In genomic region chr12:6370576-6370935, GRCh38 we compare ENCODE assay signal across 14 cellular contexts. TPM values are rescaled to one million over a fixed set of nuclear protein-coding genes. Genes with fewer than 3 reads are reported as not detected.
DNase-seq lines count a peak whose midpoint lies in the region; ATAC-seq and TF ChIP-seq lines count a peak whose summit lies in the region.
"Had no signal": no experiment of that assay in that cellular context is flagged by ENCODE, and none has a peak within 500 bp of the region (broad histone marks: within the 10 kb centered on the region; RNA-seq: fewer than 3 reads in every experiment).

No MANE protein-coding gene starts in this region.

- no peaks in the 10 kb centered on the region for H3K9me3 ChIP-seq in muscle layer of duodenum (ENCODE audit: control insufficient read depth in 1 of 2, low read length in 2 of 2)

- H3K36me3 Mint-ChIP-seq in activated naive CD4-positive, alpha-beta T cell treated with anti-CD3 and anti-CD28 coated beads, Interleukin-2, amount 50 U/mL, for 72 hours = no peaks in the 10 kb centered on the region
- no peaks in the 10 kb centered on the region for H3K36me3 Mint-ChIP-seq in activated naive CD4-positive, alpha-beta T cell treated with anti-CD3 and anti-CD28 coated beads, Interleukin-2, amount 10 ng/mL, durations not matched to agents 7 days and 5 days

- H3K27ac Mint-ChIP-seq in activated naive CD4-positive, alpha-beta T cell treated with anti-CD3 and anti-CD28 coated beads, Interleukin-2, amount 50 U/mL, for 72 hours = peak overlapping the region; percentile 7 to 52
- no peak overlapping the region for H3K27ac Mint-ChIP-seq in activated naive CD4-positive, alpha-beta T cell treated with anti-CD3 and anti-CD28 coated beads, Interleukin-2, amount 10 ng/mL, durations not matched to agents 7 days and 5 days
- H3K27ac Mint-ChIP-seq in stimulated activated naive CD8-positive, alpha-beta T cell treated with anti-CD3 and anti-CD28 coated beads, Interleukin-15, amount 100 ng/mL, for 72 hours = no peak overlapping the region
- H3K27ac Mint-ChIP-seq: activated T-cell treated with anti-CD3 and anti-CD28 coated beads, Interleukin-2, amount 50 U/mL, for 72 hours had no signal

- H3K4me3 ChIP-seq in choroid plexus epithelial cell (ENCODE audit: low read depth, low read length) (no peak overlapping the region), muscle layer of duodenum (ENCODE audit: low read depth in 1 of 2, low read length in 2 of 2) (no peak overlapping the region), urinary bladder (ENCODE audit: low read depth, low read length) (no peak overlapping the region)

- H3K27ac ChIP-seq in muscle layer of duodenum (ENCODE audit: low read length) (peak overlapping the region; percentile 49), urinary bladder (ENCODE audit: low read depth) (peak overlapping the region; percentile 74)

- 68% methylated on average over 4 of the region's 4 CpGs for WGBS in urinary bladder

- no peak for ATAC-seq in activated naive CD4-positive, alpha-beta T cell treated with anti-CD3 and anti-CD28 coated beads, Interleukin-2, amount 50 U/mL, for 72 hours
- ATAC-seq in HG03521 (IDR thresholded peaks at IDR 0.05; ENCODE audit: unreplicated experiment) = no peak
- no peak for ATAC-seq in stimulated activated naive CD8-positive, alpha-beta T cell treated with anti-CD3 and anti-CD28 coated beads, Interleukin-15, amount 100 ng/mL, for 72 hours
- ATAC-seq: activated T-cell treated with anti-CD3 and anti-CD28 coated beads, Interleukin-2, amount 50 U/mL, for 72 hours had no signal

- no peaks in the 10 kb centered on the region for H3K9me3 Mint-ChIP-seq in activated naive CD4-positive, alpha-beta T cell treated with anti-CD3 and anti-CD28 coated beads, Interleukin-2, amount 50 U/mL, for 72 hours
- H3K9me3 Mint-ChIP-seq in activated naive CD4-positive, alpha-beta T cell treated with anti-CD3 and anti-CD28 coated beads, Interleukin-2, amount 10 ng/mL, durations not matched to agents 7 days and 5 days = no peaks in the 10 kb centered on the region
- no peaks in the 10 kb centered on the region for H3K9me3 Mint-ChIP-seq in stimulated activated naive CD8-positive, alpha-beta T cell treated with anti-CD3 and anti-CD28 coated beads, Interleukin-15, amount 100 ng/mL, for 72 hours
- H3K9me3 Mint-ChIP-seq: activated T-cell treated with anti-CD3 and anti-CD28 coated beads, Interleukin-2, amount 50 U/mL, for 72 hours had no signal

- H3K27me3 Mint-ChIP-seq in activated naive CD4-positive, alpha-beta T cell treated with anti-CD3 and anti-CD28 coated beads, Interleukin-2, amount 10 ng/mL, durations not matched to agents 7 days and 5 days = peaks cover 32% of the 10 kb centered on the region
- H3K27me3 Mint-ChIP-seq in stimulated activated naive CD8-positive, alpha-beta T cell treated with anti-CD3 and anti-CD28 coated beads, Interleukin-15, amount 100 ng/mL, for 72 hours = no peaks in the 10 kb centered on the region

- H3K4me3 Mint-ChIP-seq in activated naive CD4-positive, alpha-beta T cell treated with anti-CD3 and anti-CD28 coated beads, Interleukin-2, amount 10 ng/mL, durations not matched to agents 7 days and 5 days = no peak overlapping the region
- H3K4me3 Mint-ChIP-seq in stimulated activated naive CD8-positive, alpha-beta T cell treated with anti-CD3 and anti-CD28 coated beads, Interleukin-15, amount 100 ng/mL, for 72 hours = no peak overlapping the region
- H3K4me3 Mint-ChIP-seq: activated T-cell treated with anti-CD3 and anti-CD28 coated beads, Interleukin-2, amount 50 U/mL, for 72 hours had no signal

- H3K4me1 ChIP-seq in muscle layer of duodenum (ENCODE audit: control insufficient read depth in 1 of 2, insufficient read depth in 2 of 2, low read length in 2 of 2) (peaks cover 4 to 5% of the 10 kb centered on the region in 2 donors), urinary bladder (ENCODE audit: insufficient read depth) (no peaks in the 10 kb centered on the region)

- CTCF ChIA-PET in activated naive CD4-positive, alpha-beta T cell treated with anti-CD3 and anti-CD28 coated beads, Interleukin-2, amount 10 ng/mL, durations not matched to agents 7 days and 5 days (lab: Charles Lee) = interaction anchor here (0.7 kb wide), 1 partner anchor 12 kb away, joined by 5 read pairs; no protein-coding TSS in a partner anchor

- no peak for TF ChIP-seq CTCF in choroid plexus epithelial cell (conservative IDR thresholded peaks at IDR 0.05; ENCODE audit: low read depth, low read length)

- no peak for DNase-seq in activated naive CD4-positive, alpha-beta T cell treated with anti-CD3 and anti-CD28 coated beads, Interleukin-2, amount 50 U/mL, for 72 hours (ENCODE audit: low spot score in 2 of 2)
- no peak for DNase-seq in activated naive CD4-positive, alpha-beta T cell treated with anti-CD3 and anti-CD28 coated beads, Interleukin-2, amount 10 ng/mL, durations not matched to agents 7 days and 5 days
- DNase-seq in choroid plexus epithelial cell (ENCODE audit: low read depth) (peak; percentile 27), Ammon's horn (ENCODE audit: low spot score) (no peak)
- no peak for DNase-seq in stimulated activated naive CD8-positive, alpha-beta T cell treated with anti-CD3 and anti-CD28 coated beads, Interleukin-15, amount 100 ng/mL, for 72 hours
- DNase-seq: activated T-cell treated with anti-CD3 and anti-CD28 coated beads, Interleukin-2, amount 50 U/mL, for 72 hours; central memory CD4-positive, alpha-beta T cell; GF-D8; stimulated activated naive CD4-positive, alpha-beta T cell treated with Interleukin-2 at 50 U/mL for 16 hours had no signal

- H3K27me3 ChIP-seq in muscle layer of duodenum (ENCODE audit: low read depth, low read length) = no peaks in the 10 kb centered on the region

- H3K4me1 Mint-ChIP-seq in activated naive CD4-positive, alpha-beta T cell treated with anti-CD3 and anti-CD28 coated beads, Interleukin-2, amount 10 ng/mL, durations not matched to agents 7 days and 5 days = peaks cover 55% of the 10 kb centered on the region
- peaks cover 71% of the 10 kb centered on the region for H3K4me1 Mint-ChIP-seq in stimulated activated naive CD8-positive, alpha-beta T cell treated with anti-CD3 and anti-CD28 coated beads, Interleukin-15, amount 100 ng/mL, for 72 hours

- H3K36me3 ChIP-seq in muscle layer of duodenum (ENCODE audit: control insufficient read depth in 1 of 2, insufficient read depth in 2 of 2, low read length in 2 of 2) (no peaks in the 10 kb centered on the region), urinary bladder (ENCODE audit: insufficient read depth) (no peaks in the 10 kb centered on the region)

RNA-seq across cellular contexts. Expression of gene SCNN1A, which starts 4.8 kb away (rescaled TPM):
- 1 to 10 TPM; 1.1 to 2.8 TPM for total RNA-seq in activated naive CD4-positive, alpha-beta T cell treated with anti-CD3 and anti-CD28 coated beads, Interleukin-2, amount 50 U/mL, for 72 hours
- total RNA-seq in urinary bladder = 5.7 TPM
- 10.4 TPM for polyA plus RNA-seq in urinary bladder
- total RNA-seq: glomerular endothelial cell had no signal

RNA-seq across cellular contexts. Expression of gene LTBR, which starts 13.4 kb away (rescaled TPM):
- total RNA-seq in activated naive CD4-positive, alpha-beta T cell treated with anti-CD3 and anti-CD28 coated beads, Interleukin-2, amount 50 U/mL, for 72 hours = 1 to 10 TPM; 2.0 to 3.1 TPM
- total RNA-seq in urinary bladder = 29.6 TPM
- polyA plus RNA-seq in urinary bladder = 126 TPM
- total RNA-seq: OCI-LY7 had no signal

RNA-seq across cellular contexts. Expression of gene TNFRSF1A, which starts 28.7 kb away (rescaled TPM):
- 10 to 100 TPM; 49.3 to 62.6 TPM for total RNA-seq in activated naive CD4-positive, alpha-beta T cell treated with anti-CD3 and anti-CD28 coated beads, Interleukin-2, amount 50 U/mL, for 72 hours
- total RNA-seq in urinary bladder = 56.1 TPM
- 223 TPM for polyA plus RNA-seq in urinary bladder

Comparison
In these comparisons a context has a peak if more than half of its experiments do, and no peak if none do; other contexts are left out.
1. H3K27ac Mint-ChIP-seq: peak in activated naive CD4-positive, alpha-beta T cell treated with anti-CD3 and anti-CD28 coated beads, Interleukin-2, amount 50 U/mL, for 72 hours (2 of 2); none in activated naive CD4-positive, alpha-beta T cell treated with anti-CD3 and anti-CD28 coated beads, Interleukin-2, amount 10 ng/mL, durations not matched to agents 7 days and 5 days (single experiment) and stimulated activated naive CD8-positive, alpha-beta T cell treated with anti-CD3 and anti-CD28 coated beads, Interleukin-15, amount 100 ng/mL, for 72 hours (0 of 2).